Comparison of ENCODE assay signal across 1 cellular context in the genomic region with DNA sequence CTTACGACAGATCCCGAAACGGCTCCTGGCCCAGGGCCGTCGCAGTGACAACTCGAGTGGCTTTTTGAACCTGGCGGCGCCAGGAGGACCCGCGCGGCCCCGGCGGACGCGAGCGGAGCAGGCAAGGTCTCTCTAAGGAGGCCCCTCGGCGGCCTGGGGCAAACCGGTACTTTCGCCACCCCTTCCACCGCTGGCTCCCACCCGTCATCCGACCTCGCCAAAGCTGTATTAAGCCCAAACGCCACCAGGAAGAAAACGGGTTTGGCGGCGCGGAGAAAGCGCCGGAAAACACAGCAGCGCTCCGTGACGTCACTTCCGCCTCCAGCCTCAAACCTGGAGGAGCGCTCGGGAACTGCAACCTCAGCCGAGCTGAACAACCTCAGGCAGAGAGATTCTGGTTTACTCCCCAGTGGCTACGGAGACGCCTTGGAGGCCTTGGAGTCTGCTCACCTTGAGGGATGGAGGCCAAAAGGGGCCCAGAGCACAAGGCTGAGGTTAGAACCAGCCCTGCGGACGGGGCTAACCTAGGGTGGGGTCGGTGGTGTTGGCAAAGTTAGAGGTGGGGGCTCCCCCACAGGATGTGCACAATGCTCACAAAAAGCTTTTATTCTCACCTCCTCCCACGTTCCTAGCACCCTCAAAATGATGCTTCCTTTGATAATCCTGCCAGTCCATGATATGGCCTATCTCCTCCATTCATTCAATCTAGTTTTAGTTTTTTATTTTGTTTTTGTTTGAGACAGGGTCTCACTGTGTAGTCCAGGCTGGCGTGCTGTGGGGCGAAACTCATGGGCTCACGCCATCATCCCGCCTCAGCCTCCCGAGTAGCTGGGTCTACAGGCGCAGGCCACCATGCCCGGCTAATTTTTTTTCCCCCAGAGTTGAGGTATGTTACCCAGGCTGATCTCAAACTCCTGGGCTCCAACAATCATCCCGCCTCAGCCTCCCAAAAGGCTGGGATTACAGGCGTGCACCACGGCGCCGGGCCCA.
TF ChIP-seq lines count a peak whose summit lies in the region.

A gene (minus strand): TSS at position 295 of the 990 bp plus-strand sequence. CDS start 15,484 bp downstream, outside the sequence.

TF ChIP-seq in HepG2, 621 proteins besides CTCF, POLR2A, EP300 and RAD21 (continued from another document and continues in another):
- TF ChIP-seq, protein P1, sequence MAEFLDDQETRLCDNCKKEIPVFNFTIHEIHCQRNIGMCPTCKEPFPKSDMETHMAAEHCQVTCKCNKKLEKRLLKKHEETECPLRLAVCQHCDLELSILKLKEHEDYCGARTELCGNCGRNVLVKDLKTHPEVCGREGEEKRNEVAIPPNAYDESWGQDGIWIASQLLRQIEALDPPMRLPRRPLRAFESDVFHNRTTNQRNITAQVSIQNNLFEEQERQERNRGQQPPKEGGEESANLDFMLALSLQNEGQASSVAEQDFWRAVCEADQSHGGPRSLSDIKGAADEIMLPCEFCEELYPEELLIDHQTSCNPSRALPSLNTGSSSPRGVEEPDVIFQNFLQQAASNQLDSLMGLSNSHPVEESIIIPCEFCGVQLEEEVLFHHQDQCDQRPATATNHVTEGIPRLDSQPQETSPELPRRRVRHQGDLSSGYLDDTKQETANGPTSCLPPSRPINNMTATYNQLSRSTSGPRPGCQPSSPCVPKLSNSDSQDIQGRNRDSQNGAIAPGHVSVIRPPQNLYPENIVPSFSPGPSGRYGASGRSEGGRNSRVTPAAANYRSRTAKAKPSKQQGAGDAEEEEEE (CRISPR knock-in tag; IDR thresholded peaks at IDR 0.05; ENCODE audit: borderline replicate concordance), result no peak
- TF ChIP-seq, protein P2, sequence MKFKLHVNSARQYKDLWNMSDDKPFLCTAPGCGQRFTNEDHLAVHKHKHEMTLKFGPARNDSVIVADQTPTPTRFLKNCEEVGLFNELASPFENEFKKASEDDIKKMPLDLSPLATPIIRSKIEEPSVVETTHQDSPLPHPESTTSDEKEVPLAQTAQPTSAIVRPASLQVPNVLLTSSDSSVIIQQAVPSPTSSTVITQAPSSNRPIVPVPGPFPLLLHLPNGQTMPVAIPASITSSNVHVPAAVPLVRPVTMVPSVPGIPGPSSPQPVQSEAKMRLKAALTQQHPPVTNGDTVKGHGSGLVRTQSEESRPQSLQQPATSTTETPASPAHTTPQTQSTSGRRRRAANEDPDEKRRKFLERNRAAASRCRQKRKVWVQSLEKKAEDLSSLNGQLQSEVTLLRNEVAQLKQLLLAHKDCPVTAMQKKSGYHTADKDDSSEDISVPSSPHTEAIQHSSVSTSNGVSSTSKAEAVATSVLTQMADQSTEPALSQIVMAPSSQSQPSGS (CRISPR knock-in tag; IDR thresholded peaks at IDR 0.05), result peak; percentile 88
- TF ChIP-seq, protein P3, sequence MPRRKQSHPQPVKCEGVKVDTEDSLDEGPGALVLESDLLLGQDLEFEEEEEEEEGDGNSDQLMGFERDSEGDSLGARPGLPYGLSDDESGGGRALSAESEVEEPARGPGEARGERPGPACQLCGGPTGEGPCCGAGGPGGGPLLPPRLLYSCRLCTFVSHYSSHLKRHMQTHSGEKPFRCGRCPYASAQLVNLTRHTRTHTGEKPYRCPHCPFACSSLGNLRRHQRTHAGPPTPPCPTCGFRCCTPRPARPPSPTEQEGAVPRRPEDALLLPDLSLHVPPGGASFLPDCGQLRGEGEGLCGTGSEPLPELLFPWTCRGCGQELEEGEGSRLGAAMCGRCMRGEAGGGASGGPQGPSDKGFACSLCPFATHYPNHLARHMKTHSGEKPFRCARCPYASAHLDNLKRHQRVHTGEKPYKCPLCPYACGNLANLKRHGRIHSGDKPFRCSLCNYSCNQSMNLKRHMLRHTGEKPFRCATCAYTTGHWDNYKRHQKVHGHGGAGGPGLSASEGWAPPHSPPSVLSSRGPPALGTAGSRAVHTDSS (CRISPR knock-in tag; conservative IDR thresholded peaks at IDR 0.05), result no peak
- TF ChIP-seq RFX3 (CRISPR knock-in tag; IDR thresholded peaks at IDR 0.05), result no peak
- TF ChIP-seq ZNF709 (CRISPR knock-in tag; IDR thresholded peaks at IDR 0.05), result 0 out of 2 replicates have a peak, but pooled peaks have one; percentile 54
- TF ChIP-seq ZSCAN20 (CRISPR knock-in tag; IDR thresholded peaks at IDR 0.05; ENCODE audit: borderline replicate concordance), result no peak
- peak; percentile 89 for TF ChIP-seq SRSF1 (optimal IDR thresholded peaks at IDR 0.05; ENCODE audit: low read depth, low read length)
- TF ChIP-seq ZNF891 (CRISPR knock-in tag; IDR thresholded peaks at IDR 0.05), result 0 out of 2 replicates have a peak, but pooled peaks have one; percentile 48
- TF ChIP-seq ZNF3 (CRISPR knock-in tag; IDR thresholded peaks at IDR 0.05), result no peak
- 0 out of 2 replicates have a peak, but pooled peaks have one; percentile 12 for TF ChIP-seq HOXD1 (CRISPR knock-in tag; IDR thresholded peaks at IDR 0.05)
- TF ChIP-seq ZNF720 (CRISPR knock-in tag; IDR thresholded peaks at IDR 0.05), result no peak
- peak; percentile 47 for TF ChIP-seq HCFC1 (IDR thresholded peaks at IDR 0.05; ENCODE audit: low read depth, low read length)
- TF ChIP-seq KLF11 (CRISPR knock-in tag; IDR thresholded peaks at IDR 0.05), result peak; percentile 40; the same call in 1 of the 2 replicates
- peak; percentile 49; the same call in 1 of the 2 replicates for TF ChIP-seq EHMT2 (IDR thresholded peaks at IDR 0.05; ENCODE audit: borderline replicate concordance, low read depth, low read length)
- peak; percentile 36; the same call in 1 of the 2 replicates for TF ChIP-seq ISL2 (CRISPR knock-in tag; IDR thresholded peaks at IDR 0.05)
- TF ChIP-seq, protein P4, sequence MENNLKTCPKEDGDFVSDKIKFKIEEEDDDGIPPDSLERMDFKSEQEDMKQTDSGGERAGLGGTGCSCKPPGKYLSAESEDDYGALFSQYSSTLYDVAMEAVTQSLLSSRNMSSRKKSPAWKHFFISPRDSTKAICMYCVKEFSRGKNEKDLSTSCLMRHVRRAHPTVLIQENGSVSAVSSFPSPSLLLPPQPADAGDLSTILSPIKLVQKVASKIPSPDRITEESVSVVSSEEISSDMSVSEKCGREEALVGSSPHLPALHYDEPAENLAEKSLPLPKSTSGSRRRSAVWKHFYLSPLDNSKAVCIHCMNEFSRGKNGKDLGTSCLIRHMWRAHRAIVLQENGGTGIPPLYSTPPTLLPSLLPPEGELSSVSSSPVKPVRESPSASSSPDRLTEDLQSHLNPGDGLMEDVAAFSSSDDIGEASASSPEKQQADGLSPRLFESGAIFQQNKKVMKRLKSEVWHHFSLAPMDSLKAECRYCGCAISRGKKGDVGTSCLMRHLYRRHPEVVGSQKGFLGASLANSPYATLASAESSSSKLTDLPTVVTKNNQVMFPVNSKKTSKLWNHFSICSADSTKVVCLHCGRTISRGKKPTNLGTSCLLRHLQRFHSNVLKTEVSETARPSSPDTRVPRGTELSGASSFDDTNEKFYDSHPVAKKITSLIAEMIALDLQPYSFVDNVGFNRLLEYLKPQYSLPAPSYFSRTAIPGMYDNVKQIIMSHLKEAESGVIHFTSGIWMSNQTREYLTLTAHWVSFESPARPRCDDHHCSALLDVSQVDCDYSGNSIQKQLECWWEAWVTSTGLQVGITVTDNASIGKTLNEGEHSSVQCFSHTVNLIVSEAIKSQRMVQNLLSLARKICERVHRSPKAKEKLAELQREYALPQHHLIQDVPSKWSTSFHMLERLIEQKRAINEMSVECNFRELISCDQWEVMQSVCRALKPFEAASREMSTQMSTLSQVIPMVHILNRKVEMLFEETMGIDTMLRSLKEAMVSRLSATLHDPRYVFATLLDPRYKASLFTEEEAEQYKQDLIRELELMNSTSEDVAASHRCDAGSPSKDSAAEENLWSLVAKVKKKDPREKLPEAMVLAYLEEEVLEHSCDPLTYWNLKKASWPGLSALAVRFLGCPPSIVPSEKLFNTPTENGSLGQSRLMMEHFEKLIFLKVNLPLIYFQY (CRISPR knock-in tag; IDR thresholded peaks at IDR 0.05; ENCODE audit: borderline replicate concordance), result peak; percentile 28; the same call in 1 of the 2 replicates
- TF ChIP-seq, protein P5, sequence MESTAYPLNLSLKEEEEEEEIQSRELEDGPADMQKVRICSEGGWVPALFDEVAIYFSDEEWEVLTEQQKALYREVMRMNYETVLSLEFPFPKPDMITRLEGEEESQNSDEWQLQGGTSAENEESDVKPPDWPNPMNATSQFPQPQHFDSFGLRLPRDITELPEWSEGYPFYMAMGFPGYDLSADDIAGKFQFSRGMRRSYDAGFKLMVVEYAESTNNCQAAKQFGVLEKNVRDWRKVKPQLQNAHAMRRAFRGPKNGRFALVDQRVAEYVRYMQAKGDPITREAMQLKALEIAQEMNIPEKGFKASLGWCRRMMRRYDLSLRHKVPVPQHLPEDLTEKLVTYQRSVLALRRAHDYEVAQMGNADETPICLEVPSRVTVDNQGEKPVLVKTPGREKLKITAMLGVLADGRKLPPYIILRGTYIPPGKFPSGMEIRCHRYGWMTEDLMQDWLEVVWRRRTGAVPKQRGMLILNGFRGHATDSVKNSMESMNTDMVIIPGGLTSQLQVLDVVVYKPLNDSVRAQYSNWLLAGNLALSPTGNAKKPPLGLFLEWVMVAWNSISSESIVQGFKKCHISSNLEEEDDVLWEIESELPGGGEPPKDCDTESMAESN (CRISPR knock-in tag; conservative IDR thresholded peaks at IDR 0.05), result no peak
- no peak; the same call in 1 of the 2 replicates for TF ChIP-seq KAT7 (CRISPR knock-in tag; IDR thresholded peaks at IDR 0.05; ENCODE audit: borderline replicate concordance)
- TF ChIP-seq FOXA1 (IDR thresholded peaks at IDR 0.05), result no peak
- TF ChIP-seq FOXA1 (CRISPR knock-in tag; IDR thresholded peaks at IDR 0.05), result peak; percentile 72
- TF ChIP-seq HOXA3 (CRISPR knock-in tag; IDR thresholded peaks at IDR 0.05), result peak; percentile 93
- TF ChIP-seq, protein P6, sequence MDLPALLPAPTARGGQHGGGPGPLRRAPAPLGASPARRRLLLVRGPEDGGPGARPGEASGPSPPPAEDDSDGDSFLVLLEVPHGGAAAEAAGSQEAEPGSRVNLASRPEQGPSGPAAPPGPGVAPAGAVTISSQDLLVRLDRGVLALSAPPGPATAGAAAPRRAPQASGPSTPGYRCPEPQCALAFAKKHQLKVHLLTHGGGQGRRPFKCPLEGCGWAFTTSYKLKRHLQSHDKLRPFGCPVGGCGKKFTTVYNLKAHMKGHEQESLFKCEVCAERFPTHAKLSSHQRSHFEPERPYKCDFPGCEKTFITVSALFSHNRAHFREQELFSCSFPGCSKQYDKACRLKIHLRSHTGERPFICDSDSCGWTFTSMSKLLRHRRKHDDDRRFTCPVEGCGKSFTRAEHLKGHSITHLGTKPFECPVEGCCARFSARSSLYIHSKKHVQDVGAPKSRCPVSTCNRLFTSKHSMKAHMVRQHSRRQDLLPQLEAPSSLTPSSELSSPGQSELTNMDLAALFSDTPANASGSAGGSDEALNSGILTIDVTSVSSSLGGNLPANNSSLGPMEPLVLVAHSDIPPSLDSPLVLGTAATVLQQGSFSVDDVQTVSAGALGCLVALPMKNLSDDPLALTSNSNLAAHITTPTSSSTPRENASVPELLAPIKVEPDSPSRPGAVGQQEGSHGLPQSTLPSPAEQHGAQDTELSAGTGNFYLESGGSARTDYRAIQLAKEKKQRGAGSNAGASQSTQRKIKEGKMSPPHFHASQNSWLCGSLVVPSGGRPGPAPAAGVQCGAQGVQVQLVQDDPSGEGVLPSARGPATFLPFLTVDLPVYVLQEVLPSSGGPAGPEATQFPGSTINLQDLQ (CRISPR knock-in tag; IDR thresholded peaks at IDR 0.05), result 0 out of 2 replicates have a peak, but pooled peaks have one; percentile 40
- TF ChIP-seq TGIF2 (CRISPR knock-in tag; IDR thresholded peaks at IDR 0.05), result peak; percentile 72
- no peak for TF ChIP-seq ZNF660 (CRISPR knock-in tag; IDR thresholded peaks at IDR 0.05; ENCODE audit: borderline replicate concordance, low read depth)
- TF ChIP-seq, protein P7, sequence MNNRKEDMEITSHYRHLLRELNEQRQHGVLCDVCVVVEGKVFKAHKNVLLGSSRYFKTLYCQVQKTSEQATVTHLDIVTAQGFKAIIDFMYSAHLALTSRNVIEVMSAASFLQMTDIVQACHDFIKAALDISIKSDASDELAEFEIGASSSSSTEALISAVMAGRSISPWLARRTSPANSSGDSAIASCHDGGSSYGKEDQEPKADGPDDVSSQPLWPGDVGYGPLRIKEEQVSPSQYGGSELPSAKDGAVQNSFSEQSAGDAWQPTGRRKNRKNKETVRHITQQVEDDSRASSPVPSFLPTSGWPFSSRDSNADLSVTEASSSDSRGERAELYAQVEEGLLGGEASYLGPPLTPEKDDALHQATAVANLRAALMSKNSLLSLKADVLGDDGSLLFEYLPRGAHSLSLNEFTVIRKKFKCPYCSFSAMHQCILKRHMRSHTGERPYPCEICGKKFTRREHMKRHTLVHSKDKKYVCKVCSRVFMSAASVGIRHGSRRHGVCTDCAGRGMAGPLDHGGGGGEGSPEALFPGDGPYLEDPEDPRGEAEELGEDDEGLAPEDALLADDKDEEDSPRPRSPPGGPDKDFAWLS (CRISPR knock-in tag; IDR thresholded peaks at IDR 0.05; ENCODE audit: borderline replicate concordance), result no peak
- TF ChIP-seq THAP11 (CRISPR knock-in tag; IDR thresholded peaks at IDR 0.05), result peak; percentile 79
- TF ChIP-seq, protein P8, sequence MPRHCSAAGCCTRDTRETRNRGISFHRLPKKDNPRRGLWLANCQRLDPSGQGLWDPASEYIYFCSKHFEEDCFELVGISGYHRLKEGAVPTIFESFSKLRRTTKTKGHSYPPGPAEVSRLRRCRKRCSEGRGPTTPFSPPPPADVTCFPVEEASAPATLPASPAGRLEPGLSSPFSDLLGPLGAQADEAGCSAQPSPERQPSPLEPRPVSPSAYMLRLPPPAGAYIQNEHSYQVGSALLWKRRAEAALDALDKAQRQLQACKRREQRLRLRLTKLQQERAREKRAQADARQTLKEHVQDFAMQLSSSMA (CRISPR knock-in tag; IDR thresholded peaks at IDR 0.05), result no peak
- TF ChIP-seq CHD4 (IDR thresholded peaks at IDR 0.05; ENCODE audit: borderline replicate concordance, low read length), result no peak
- TF ChIP-seq, protein P9, sequence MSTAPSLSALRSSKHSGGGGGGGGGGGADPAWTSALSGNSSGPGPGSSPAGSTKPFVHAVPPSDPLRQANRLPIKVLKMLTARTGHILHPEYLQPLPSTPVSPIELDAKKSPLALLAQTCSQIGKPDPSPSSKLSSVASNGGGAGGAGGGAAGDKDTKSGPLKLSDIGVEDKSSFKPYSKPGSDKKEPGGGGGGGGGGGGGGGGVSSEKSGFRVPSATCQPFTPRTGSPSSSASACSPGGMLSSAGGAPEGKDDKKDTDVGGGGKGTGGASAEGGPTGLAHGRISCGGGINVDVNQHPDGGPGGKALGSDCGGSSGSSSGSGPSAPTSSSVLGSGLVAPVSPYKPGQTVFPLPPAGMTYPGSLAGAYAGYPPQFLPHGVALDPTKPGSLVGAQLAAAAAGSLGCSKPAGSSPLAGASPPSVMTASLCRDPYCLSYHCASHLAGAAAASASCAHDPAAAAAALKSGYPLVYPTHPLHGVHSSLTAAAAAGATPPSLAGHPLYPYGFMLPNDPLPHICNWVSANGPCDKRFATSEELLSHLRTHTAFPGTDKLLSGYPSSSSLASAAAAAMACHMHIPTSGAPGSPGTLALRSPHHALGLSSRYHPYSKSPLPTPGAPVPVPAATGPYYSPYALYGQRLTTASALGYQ (CRISPR knock-in tag; IDR thresholded peaks at IDR 0.05), result no peak
- TF ChIP-seq, protein P10, sequence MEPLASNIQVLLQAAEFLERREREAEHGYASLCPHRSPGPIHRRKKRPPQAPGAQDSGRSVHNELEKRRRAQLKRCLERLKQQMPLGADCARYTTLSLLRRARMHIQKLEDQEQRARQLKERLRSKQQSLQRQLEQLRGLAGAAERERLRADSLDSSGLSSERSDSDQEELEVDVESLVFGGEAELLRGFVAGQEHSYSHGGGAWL (CRISPR knock-in tag; IDR thresholded peaks at IDR 0.05), result peak; percentile 66
- TF ChIP-seq ZNF335 (CRISPR knock-in tag; IDR thresholded peaks at IDR 0.05), result peak; percentile 93
- TF ChIP-seq, protein P11, sequence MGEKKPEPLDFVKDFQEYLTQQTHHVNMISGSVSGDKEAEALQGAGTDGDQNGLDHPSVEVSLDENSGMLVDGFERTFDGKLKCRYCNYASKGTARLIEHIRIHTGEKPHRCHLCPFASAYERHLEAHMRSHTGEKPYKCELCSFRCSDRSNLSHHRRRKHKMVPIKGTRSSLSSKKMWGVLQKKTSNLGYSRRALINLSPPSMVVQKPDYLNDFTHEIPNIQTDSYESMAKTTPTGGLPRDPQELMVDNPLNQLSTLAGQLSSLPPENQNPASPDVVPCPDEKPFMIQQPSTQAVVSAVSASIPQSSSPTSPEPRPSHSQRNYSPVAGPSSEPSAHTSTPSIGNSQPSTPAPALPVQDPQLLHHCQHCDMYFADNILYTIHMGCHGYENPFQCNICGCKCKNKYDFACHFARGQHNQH (CRISPR knock-in tag; IDR thresholded peaks at IDR 0.05), result peak; percentile 80; the same call in 1 of the 2 replicates
